26 cellular contexts compared by ENCODE assay signal in the genomic region with DNA sequence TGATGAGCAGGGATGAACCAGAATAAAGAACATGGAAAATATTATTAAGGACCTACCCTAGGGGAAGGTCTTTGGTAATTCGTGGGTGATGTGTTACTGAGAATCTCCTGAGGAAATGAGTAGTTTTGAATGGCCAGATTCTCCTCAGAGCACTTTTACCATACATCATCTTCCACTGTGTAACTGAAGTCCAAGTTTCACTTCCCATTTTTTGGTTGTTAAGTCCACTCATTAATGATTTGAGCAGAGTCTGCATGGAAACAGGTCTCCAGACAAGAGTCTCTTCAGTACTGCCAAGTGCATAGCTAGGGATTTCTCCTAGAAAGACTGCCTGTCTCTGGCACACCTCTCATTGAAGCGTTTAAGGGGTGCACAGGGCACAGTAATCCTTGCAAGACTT.
"Had no signal": no experiment of that assay in that cellular context is flagged by ENCODE, and none has a peak within 500 bp of the region (broad histone marks: within the 10 kb centered on the region; RNA-seq: fewer than 3 reads in every experiment).

No MANE protein-coding gene starts in this region.

- ATAC-seq: activated CD8-positive, alpha-beta T cell treated with anti-CD3 and anti-CD28 coated beads for 36 hours; body of pancreas; PC-3 had no signal

- DNase-seq: activated CD4-positive, alpha-beta T cell treated with anti-CD3 and anti-CD28 coated beads, Interleukin-2, amount 10 ng/mL, durations not matched to agents 24 days and 14 days; activated CD4-positive, alpha-beta T cell treated with anti-CD3 and anti-CD28 coated beads, Interleukin-2, amount 50 U/mL, for 4 hours; activated CD8-positive, alpha-beta T cell treated with anti-CD3 and anti-CD28 coated beads for 36 hours; activated gamma-delta T cell; activated naive CD4-positive, alpha-beta T cell treated with Interleukin-2 at 50 U/mL for 16 hours; activated naive CD8-positive, alpha-beta T cell treated with anti-CD3 and anti-CD28 coated beads, Interleukin-2, amount 10 ng/mL, durations not matched to agents 7 days and 5 days; activated T-cell treated with anti-CD3 and anti-CD28 coated beads, Interleukin-2, amount 50 U/mL, for 24 hours; amygdala; body of pancreas; cortex of kidney; NCI-H1048; NCI-H1105 treated with DMSO at 0.1 percent for 48 hours; NCI-H1436; NCI-H1694 treated with DMSO at 0.1 percent for 48 hours; NCI-H2029; NCI-H510A; NCI-H526; NCI-H748 treated with DMSO at 0.1 percent for 48 hours; NK-92 treated with Interleukin-12 subunit alpha and Interleukin-12 subunit beta, amount 100 ng/mL, for 24 hours; PC-3; Peyer's patch; Right ventricle myocardium superior; SW 1271; T-helper 1 cell; T-helper 2 cell; T-helper 9 cell had no signal
